1 cellular context compared by ENCODE assay signal in the genomic region with DNA sequence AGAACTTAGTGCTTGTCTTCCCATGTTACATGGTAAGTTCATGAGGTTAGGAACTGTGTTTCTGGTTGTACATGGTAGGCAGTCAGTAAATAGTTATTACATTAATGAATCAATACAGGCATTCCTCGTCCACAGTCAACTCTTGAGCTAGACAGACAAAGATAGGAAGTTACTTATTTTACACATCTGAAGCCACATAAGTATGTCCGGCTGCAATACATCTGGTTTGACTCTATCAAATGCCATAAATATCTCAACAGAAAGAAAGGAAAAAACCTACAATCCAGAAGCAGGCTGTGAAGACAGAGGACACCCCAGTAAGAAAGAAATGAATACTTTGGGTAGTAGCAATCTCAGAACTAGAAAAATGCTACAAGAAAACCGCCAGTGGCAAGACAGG.
TF ChIP-seq lines count a peak whose summit lies in the region.

No MANE protein-coding gene starts in this region.

TF ChIP-seq in K562, 482 proteins besides CTCF, POLR2A, EP300 and RAD21:
- TF ChIP-seq, protein P1, sequence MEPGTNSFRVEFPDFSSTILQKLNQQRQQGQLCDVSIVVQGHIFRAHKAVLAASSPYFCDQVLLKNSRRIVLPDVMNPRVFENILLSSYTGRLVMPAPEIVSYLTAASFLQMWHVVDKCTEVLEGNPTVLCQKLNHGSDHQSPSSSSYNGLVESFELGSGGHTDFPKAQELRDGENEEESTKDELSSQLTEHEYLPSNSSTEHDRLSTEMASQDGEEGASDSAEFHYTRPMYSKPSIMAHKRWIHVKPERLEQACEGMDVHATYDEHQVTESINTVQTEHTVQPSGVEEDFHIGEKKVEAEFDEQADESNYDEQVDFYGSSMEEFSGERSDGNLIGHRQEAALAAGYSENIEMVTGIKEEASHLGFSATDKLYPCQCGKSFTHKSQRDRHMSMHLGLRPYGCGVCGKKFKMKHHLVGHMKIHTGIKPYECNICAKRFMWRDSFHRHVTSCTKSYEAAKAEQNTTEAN (CRISPR knock-in tag; IDR thresholded peaks at IDR 0.05): no peak
- TF ChIP-seq CHD1 (IDR thresholded peaks at IDR 0.05; ENCODE audit: low read length): no peak
- no peak for TF ChIP-seq BMI1 (IDR thresholded peaks at IDR 0.05; ENCODE audit: low read length)
- no peak for TF ChIP-seq THRAP3 (IDR thresholded peaks at IDR 0.05; ENCODE audit: borderline replicate concordance)
- no peak for TF ChIP-seq ZNF586 (CRISPR knock-in tag; conservative IDR thresholded peaks at IDR 0.05)
- no peak for TF ChIP-seq ZNF175 (CRISPR knock-in tag; IDR thresholded peaks at IDR 0.05; ENCODE audit: low read depth)
- no peak for TF ChIP-seq CREB5 (CRISPR knock-in tag; IDR thresholded peaks at IDR 0.05)
- 0 out of 2 replicates have a peak, but pooled peaks have one; percentile 7 for TF ChIP-seq SMAD4 (CRISPR knock-in tag; conservative IDR thresholded peaks at IDR 0.05)
- no peak for TF ChIP-seq TBP (optimal IDR thresholded peaks at IDR 0.05; ENCODE audit: low read depth, low read length)
- no peak for TF ChIP-seq ZBTB26 (CRISPR knock-in tag; IDR thresholded peaks at IDR 0.05)
- TF ChIP-seq, protein P2, sequence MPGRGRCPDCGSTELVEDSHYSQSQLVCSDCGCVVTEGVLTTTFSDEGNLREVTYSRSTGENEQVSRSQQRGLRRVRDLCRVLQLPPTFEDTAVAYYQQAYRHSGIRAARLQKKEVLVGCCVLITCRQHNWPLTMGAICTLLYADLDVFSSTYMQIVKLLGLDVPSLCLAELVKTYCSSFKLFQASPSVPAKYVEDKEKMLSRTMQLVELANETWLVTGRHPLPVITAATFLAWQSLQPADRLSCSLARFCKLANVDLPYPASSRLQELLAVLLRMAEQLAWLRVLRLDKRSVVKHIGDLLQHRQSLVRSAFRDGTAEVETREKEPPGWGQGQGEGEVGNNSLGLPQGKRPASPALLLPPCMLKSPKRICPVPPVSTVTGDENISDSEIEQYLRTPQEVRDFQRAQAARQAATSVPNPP (IDR thresholded peaks at IDR 0.05; ENCODE audit: borderline replicate concordance, insufficient read depth, insufficient read length): no peak
- TF ChIP-seq, protein P3, sequence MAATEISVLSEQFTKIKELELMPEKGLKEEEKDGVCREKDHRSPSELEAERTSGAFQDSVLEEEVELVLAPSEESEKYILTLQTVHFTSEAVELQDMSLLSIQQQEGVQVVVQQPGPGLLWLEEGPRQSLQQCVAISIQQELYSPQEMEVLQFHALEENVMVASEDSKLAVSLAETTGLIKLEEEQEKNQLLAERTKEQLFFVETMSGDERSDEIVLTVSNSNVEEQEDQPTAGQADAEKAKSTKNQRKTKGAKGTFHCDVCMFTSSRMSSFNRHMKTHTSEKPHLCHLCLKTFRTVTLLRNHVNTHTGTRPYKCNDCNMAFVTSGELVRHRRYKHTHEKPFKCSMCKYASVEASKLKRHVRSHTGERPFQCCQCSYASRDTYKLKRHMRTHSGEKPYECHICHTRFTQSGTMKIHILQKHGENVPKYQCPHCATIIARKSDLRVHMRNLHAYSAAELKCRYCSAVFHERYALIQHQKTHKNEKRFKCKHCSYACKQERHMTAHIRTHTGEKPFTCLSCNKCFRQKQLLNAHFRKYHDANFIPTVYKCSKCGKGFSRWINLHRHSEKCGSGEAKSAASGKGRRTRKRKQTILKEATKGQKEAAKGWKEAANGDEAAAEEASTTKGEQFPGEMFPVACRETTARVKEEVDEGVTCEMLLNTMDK (IDR thresholded peaks at IDR 0.05; ENCODE audit: borderline replicate concordance, insufficient read depth, low read depth, low read length, poor library complexity, severe bottlenecking): no peak
- 0 out of 2 replicates have a peak, but pooled peaks have one; percentile 19 for TF ChIP-seq POLR2H (tag; IDR thresholded peaks at IDR 0.05; ENCODE audit: low read depth)
- TF ChIP-seq DMBX1 (CRISPR knock-in tag; IDR thresholded peaks at IDR 0.05; ENCODE audit: borderline replicate concordance): 0 out of 2 replicates have a peak, but pooled peaks have one; percentile 4
- TF ChIP-seq TRIM28 (IDR thresholded peaks at IDR 0.05): no peak
- 0 out of 2 replicates have a peak, but pooled peaks have one; percentile 3 for TF ChIP-seq ZNF589 (CRISPR knock-in tag; IDR thresholded peaks at IDR 0.05; ENCODE audit: low read depth)
- TF ChIP-seq ATF4 (CRISPR knock-in tag; IDR thresholded peaks at IDR 0.05): no peak
